16 cellular contexts compared by ENCODE assay signal in genomic region chr1:119844206-119844605, GRCh38. TPM values are rescaled to one million over a fixed set of nuclear protein-coding genes. Genes with fewer than 3 reads are reported as not detected.
DNase-seq lines count a peak whose midpoint lies in the region; ATAC-seq, FAIRE-seq and TF ChIP-seq lines count a peak whose summit lies in the region.
"Not testable (repeated sequence)": the region's sequence is repeated elsewhere in the genome, so short reads cannot be mapped to it uniquely, and the experiment has no call there.
"Had no signal": no experiment of that assay in that cellular context is flagged by ENCODE, and none has a peak within 500 bp of the region (broad histone marks: within the 10 kb centered on the region; RNA-seq: fewer than 3 reads in every experiment).

No MANE protein-coding gene starts in this region.

- DNase-seq in BJ (ENCODE audit: low read depth); Panc1 (ENCODE audit: low read depth, low spot score); astrocyte (ENCODE audit: low read depth); upper lobe of right lung: not testable (repeated sequence)
- DNase-seq in KBM-7 (peak; percentile 12), erythroblast (lab: John Stamatoyannopoulos, UW) (peak; percentile 10 to 20)

- not testable (repeated sequence) for TF ChIP-seq POLR2A in erythroblast (IDR thresholded peaks at IDR 0.05; ENCODE audit: low read length)

- 78% methylated on average over 6 of the region's 6 CpGs for WGBS in liver

- not testable (repeated sequence) for H3K9me3 ChIP-seq in Panc1 (ENCODE audit: control insufficient read depth, insufficient read depth, low read depth, low read length); astrocyte (ENCODE audit: insufficient read depth, low read depth, low read length); liver (ENCODE audit: control insufficient read depth in 4 of 4, low read length in 3 of 4); upper lobe of right lung

- H3K9me3 Mint-ChIP-seq in astrocyte (ENCODE audit: unreplicated experiment) = not testable (repeated sequence)

- not testable (repeated sequence) for H4K20me1 ChIP-seq in astrocyte (ENCODE audit: insufficient read depth, low read length)

- H3K27me3 Mint-ChIP-seq in astrocyte (ENCODE audit: low read depth, unreplicated experiment) = peaks cover 21% of the 10 kb centered on the region

- POLR2A ChIA-PET in BJ (lab: Charles Lee); Panc1 (lab: Charles Lee): not testable (repeated sequence)

- not testable (repeated sequence) for TF ChIP-seq RAD21 in liver (IDR thresholded peaks at IDR 0.05)

- in situ Hi-C loops in KBM-7 (cut with MboI; ENCODE audit: low pct_unique_long_range_greater_than_20kb, low sequenced_read_pairs); Panc1 (cut with HindIII; ENCODE audit: low pct_unique_long_range_greater_than_20kb, low sequenced_read_pairs): not testable (repeated sequence)

- H2AFZ ChIP-seq in astrocyte (ENCODE audit: low read depth, low read length) = not testable (repeated sequence)

- H3K27ac ChIP-seq in Panc1 (ENCODE audit: low read length); astrocyte (ENCODE audit: low read depth, low read length); liver (ENCODE audit: low read depth in 1 of 2, low read length in 2 of 2); upper lobe of right lung: not testable (repeated sequence)

- H3K36me3 ChIP-seq in BJ (ENCODE audit: control insufficient read depth, insufficient read depth, low read length); Panc1 (ENCODE audit: control insufficient read depth, insufficient read depth, low read length); astrocyte (ENCODE audit: insufficient read depth, low read length); liver (ENCODE audit: control insufficient read depth in 4 of 4, insufficient read depth in 3 of 4, low read depth in 1 of 4, low read length in 3 of 4); upper lobe of right lung: not testable (repeated sequence)

- not testable (repeated sequence) for BruUV-seq in Panc1 (replicated peaks; lab: Mats Ljungman, UMichigan)

- H3K4me3 Mint-ChIP-seq in astrocyte (ENCODE audit: unreplicated experiment) = not testable (repeated sequence)

- ATAC-seq in Panc1, upper lobe of right lung: not testable (repeated sequence)

- not testable (repeated sequence) for H3K4me1 Mint-ChIP-seq in astrocyte (ENCODE audit: low read depth, unreplicated experiment)

- H3K4me3 ChIP-seq in BJ (ENCODE audit: low read depth, low read length); Panc1 (ENCODE audit: low read depth in 2 of 2, low read length in 2 of 2); astrocyte (ENCODE audit: insufficient read depth, low read depth, low read length); liver (ENCODE audit: low read depth in 1 of 3, low read length in 3 of 3); upper lobe of right lung: not testable (repeated sequence)

- intact Hi-C loops in Panc1 (cut with micrococcal nuclease; ENCODE audit: unreplicated experiment); upper lobe of right lung (cut with DNase I): not testable (repeated sequence)

- not testable (repeated sequence) for H3K4me1 ChIP-seq in Panc1 (ENCODE audit: control insufficient read depth, insufficient read depth, low read length); astrocyte (ENCODE audit: insufficient read depth, low read length); liver (ENCODE audit: control insufficient read depth in 4 of 4, insufficient read depth in 4 of 4, low read length in 3 of 4); upper lobe of right lung

- CTCF ChIA-PET in BJ (lab: Yijun Ruan, JAX) = interaction anchor here (0.8 to 2.2 kb wide), 13 partner anchors 8 to 99 kb away, joined by 3 to 5 read pairs (median 4); no protein-coding TSS in a partner anchor
- CTCF ChIA-PET in Panc1 (lab: Charles Lee) = not testable (repeated sequence)

- FAIRE-seq in astrocyte (lab: Jason Lieb, UNC) = not testable (repeated sequence)

- H3K36me3 Mint-ChIP-seq in astrocyte (ENCODE audit: low read depth, unreplicated experiment) = not testable (repeated sequence)

- H3K9ac ChIP-seq in astrocyte (ENCODE audit: low read length); liver (ENCODE audit: low read depth in 1 of 2, low read length in 2 of 2): not testable (repeated sequence)

- not testable (repeated sequence) for H3K27me3 ChIP-seq in BJ (ENCODE audit: control insufficient read depth, insufficient read depth, low read length); liver (ENCODE audit: control insufficient read depth in 4 of 4, insufficient read depth in 4 of 4, low read length in 3 of 4); upper lobe of right lung
- H3K27me3 ChIP-seq in Panc1 (ENCODE audit: control insufficient read depth, insufficient read depth, low read length) = peaks cover 16% of the 10 kb centered on the region
- peaks cover 13% of the 10 kb centered on the region for H3K27me3 ChIP-seq in astrocyte (ENCODE audit: insufficient read depth, low read length)

- TF ChIP-seq CTCF in BJ (IDR thresholded peaks at IDR 0.05; ENCODE audit: insufficient read depth, low read depth, low read length) = peak; percentile 34
- peak; percentile 35 for TF ChIP-seq CTCF in GM12873 (IDR thresholded peaks at IDR 0.05; ENCODE audit: insufficient read depth, low read depth, low read length, missing control alignments)
- TF ChIP-seq CTCF in Panc1 (IDR thresholded peaks at IDR 0.05) = peak; percentile 54
- TF ChIP-seq CTCF in astrocyte (IDR thresholded peaks at IDR 0.05; ENCODE audit: insufficient read depth, low read depth, low read length) = peak; percentile 26
- TF ChIP-seq CTCF in liver (IDR thresholded peaks at IDR 0.05; ENCODE audit: low read depth, low read length, missing input control) = not testable (repeated sequence)
- peak; percentile 13 for TF ChIP-seq CTCF in upper lobe of right lung (IDR thresholded peaks at IDR 0.05)

- H3K79me2 ChIP-seq in astrocyte (ENCODE audit: insufficient read depth, low read length) = not testable (repeated sequence)

- not testable (repeated sequence) for H3K4me2 ChIP-seq in astrocyte (ENCODE audit: low read length)

- not testable (repeated sequence) for H3K27ac Mint-ChIP-seq in astrocyte (ENCODE audit: unreplicated experiment)

TF ChIP-seq in liver, 16 proteins besides CTCF, POLR2A, EP300 and RAD21:
- peak; percentile 2 for TF ChIP-seq YY1 (IDR thresholded peaks at IDR 0.05)

RNA-seq across cellular contexts. Expression of gene REG4, which starts 32.9 kb away (rescaled TPM):
- polyA plus RNA-seq in BJ (2011; rRNA removed) (not detected in 2 replicates), liver (under 1 TPM in 1 of 2 donors, not detected in 1; 0.15 TPM)
- polyA minus RNA-seq in BJ (2011; rRNA and poly(A)+ RNA removed) = not detected in 2 replicates
- total RNA-seq in Panc1 (2021; ENCODE audit: unreplicated experiment) (not detected), astrocyte (not detected in 2 replicates), liver (under 1 TPM; 0.08 to 0.19 TPM), upper lobe of right lung (not detected)
- polyA plus RNA-seq in Panc1 (2012; ENCODE audit: insufficient read length) = not detected
- total RNA-seq: dermis microvascular lymphatic vessel endothelial cell, esophagus mucosa, lower leg skin, occipital lobe, right cardiac atrium, suprapubic skin had no signal
- polyA plus RNA-seq: right cardiac atrium had no signal

RNA-seq across cellular contexts. Expression of gene ADAM30, which starts 52.1 kb away (rescaled TPM):
- polyA plus RNA-seq in BJ (2011; rRNA removed) = not detected in 2 replicates
- polyA minus RNA-seq in BJ (2011; rRNA and poly(A)+ RNA removed) = not detected in 2 replicates
- total RNA-seq in Panc1 (2021; ENCODE audit: unreplicated experiment) = not detected
- not detected for polyA plus RNA-seq in Panc1 (2012; ENCODE audit: insufficient read length)
- not detected in 2 replicates for total RNA-seq in astrocyte
- not detected for total RNA-seq in liver
- not detected for polyA plus RNA-seq in liver
- not detected for total RNA-seq in upper lobe of right lung
- total RNA-seq: activated T-helper 1 cell treated with anti-CD3 and anti-CD28 coated beads, Interleukin-12 subunit alpha, Interleukin-12 subunit beta, Interleukin-2, Interleukin-4 antibody, amounts not matched to agents 30 ng/mL and 10 ng/mL and 1 ng/mL, durations not matched to agents 14 hours and 24 hours and 36 hours; Caco-2; dermis microvascular lymphatic vessel endothelial cell; esophagus mucosa; lower leg skin; occipital lobe; right cardiac atrium; suprapubic skin had no signal
- polyA plus RNA-seq: right cardiac atrium had no signal
